ENCODE assay signal across 1 cellular context in the genomic region with DNA sequence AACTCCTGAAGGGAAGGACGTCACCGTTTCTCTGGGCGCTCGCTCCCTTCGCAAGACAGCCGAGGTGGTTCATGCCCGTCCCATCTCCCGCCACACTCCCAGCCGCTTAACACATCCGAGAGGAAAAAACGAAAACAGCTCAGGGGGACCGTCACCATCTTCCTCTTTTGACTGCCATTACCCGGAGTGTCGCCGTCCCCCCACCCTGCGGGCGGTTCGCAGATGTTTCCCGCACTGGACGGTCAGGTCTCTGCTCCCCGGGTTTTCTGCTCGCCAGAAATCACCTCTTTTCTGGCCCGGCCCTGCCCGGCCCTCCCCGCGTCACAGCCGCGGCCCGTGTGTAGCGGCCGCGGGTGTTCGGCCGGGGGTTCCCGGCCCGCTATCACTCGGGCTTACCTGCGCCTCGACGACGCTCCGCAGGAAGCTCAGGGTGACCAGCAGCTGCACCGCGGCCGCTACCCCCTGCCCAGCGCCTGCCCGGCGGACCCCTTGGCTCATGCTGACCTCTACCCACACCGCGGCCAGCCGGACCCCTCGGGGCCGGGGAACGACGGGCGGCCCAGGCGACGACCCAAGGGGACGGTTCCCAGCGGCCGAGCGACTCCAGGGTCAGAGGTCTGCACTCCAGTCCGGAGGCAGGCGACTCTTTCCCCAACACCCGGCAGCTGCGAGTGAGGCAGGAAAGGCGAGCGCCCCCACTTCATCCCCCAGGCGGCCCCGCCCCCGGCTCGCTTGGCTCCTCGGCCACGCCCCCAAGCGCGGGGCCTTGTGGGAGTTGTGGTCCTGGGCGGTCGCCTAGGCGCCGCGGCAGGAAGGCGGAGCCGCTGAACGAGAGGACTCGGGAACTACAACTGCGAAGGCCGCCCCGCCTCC.
A peak's percentile ranks its signal among the peaks of the same experiment; 100 is the strongest.
TF ChIP-seq lines count a peak whose summit lies in the region.

A gene with protein sequence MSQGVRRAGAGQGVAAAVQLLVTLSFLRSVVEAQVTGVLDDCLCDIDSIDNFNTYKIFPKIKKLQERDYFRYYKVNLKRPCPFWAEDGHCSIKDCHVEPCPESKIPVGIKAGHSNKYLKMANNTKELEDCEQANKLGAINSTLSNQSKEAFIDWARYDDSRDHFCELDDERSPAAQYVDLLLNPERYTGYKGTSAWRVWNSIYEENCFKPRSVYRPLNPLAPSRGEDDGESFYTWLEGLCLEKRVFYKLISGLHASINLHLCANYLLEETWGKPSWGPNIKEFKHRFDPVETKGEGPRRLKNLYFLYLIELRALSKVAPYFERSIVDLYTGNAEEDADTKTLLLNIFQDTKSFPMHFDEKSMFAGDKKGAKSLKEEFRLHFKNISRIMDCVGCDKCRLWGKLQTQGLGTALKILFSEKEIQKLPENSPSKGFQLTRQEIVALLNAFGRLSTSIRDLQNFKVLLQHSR (minus strand): TSS at position 673 of the 873 bp plus-strand sequence. CDS start 175 bp downstream, at position 498.

TF ChIP-seq in HepG2, 621 proteins besides CTCF, POLR2A, EP300 and RAD21 (continued from another document and continues in another):
- TF ChIP-seq, protein P1, sequence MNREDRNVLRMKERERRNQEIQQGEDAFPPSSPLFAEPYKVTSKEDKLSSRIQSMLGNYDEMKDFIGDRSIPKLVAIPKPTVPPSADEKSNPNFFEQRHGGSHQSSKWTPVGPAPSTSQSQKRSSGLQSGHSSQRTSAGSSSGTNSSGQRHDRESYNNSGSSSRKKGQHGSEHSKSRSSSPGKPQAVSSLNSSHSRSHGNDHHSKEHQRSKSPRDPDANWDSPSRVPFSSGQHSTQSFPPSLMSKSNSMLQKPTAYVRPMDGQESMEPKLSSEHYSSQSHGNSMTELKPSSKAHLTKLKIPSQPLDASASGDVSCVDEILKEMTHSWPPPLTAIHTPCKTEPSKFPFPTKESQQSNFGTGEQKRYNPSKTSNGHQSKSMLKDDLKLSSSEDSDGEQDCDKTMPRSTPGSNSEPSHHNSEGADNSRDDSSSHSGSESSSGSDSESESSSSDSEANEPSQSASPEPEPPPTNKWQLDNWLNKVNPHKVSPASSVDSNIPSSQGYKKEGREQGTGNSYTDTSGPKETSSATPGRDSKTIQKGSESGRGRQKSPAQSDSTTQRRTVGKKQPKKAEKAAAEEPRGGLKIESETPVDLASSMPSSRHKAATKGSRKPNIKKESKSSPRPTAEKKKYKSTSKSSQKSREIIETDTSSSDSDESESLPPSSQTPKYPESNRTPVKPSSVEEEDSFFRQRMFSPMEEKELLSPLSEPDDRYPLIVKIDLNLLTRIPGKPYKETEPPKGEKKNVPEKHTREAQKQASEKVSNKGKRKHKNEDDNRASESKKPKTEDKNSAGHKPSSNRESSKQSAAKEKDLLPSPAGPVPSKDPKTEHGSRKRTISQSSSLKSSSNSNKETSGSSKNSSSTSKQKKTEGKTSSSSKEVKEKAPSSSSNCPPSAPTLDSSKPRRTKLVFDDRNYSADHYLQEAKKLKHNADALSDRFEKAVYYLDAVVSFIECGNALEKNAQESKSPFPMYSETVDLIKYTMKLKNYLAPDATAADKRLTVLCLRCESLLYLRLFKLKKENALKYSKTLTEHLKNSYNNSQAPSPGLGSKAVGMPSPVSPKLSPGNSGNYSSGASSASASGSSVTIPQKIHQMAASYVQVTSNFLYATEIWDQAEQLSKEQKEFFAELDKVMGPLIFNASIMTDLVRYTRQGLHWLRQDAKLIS (CRISPR knock-in tag; IDR thresholded peaks at IDR 0.05), result no peak
- no peak for TF ChIP-seq POLR2AphosphoS2 (IDR thresholded peaks at IDR 0.05; ENCODE audit: low read depth, low read length)
- TF ChIP-seq RBM22 (optimal IDR thresholded peaks at IDR 0.05; ENCODE audit: low read length), result no peak
- no peak for TF ChIP-seq ZFP36 (IDR thresholded peaks at IDR 0.05; ENCODE audit: borderline replicate concordance, low read depth, low read length, partially characterized antibody)
- peak in 1 of 2 experiments; percentile 60; a peak in 1 of 4 replicates for TF ChIP-seq KLF16 (CRISPR knock-in tag; IDR thresholded peaks at IDR 0.05)
- TF ChIP-seq MEF2D (CRISPR knock-in tag; IDR thresholded peaks at IDR 0.05), result peak; percentile 19; the same call in 1 of the 2 replicates
- TF ChIP-seq MYC (CRISPR knock-in tag; IDR thresholded peaks at IDR 0.05; ENCODE audit: borderline replicate concordance), result peak; percentile 55; the same call in 1 of the 2 replicates
- TF ChIP-seq DNMT3B (CRISPR knock-in tag; conservative IDR thresholded peaks at IDR 0.05), result no peak
- TF ChIP-seq, protein P2, sequence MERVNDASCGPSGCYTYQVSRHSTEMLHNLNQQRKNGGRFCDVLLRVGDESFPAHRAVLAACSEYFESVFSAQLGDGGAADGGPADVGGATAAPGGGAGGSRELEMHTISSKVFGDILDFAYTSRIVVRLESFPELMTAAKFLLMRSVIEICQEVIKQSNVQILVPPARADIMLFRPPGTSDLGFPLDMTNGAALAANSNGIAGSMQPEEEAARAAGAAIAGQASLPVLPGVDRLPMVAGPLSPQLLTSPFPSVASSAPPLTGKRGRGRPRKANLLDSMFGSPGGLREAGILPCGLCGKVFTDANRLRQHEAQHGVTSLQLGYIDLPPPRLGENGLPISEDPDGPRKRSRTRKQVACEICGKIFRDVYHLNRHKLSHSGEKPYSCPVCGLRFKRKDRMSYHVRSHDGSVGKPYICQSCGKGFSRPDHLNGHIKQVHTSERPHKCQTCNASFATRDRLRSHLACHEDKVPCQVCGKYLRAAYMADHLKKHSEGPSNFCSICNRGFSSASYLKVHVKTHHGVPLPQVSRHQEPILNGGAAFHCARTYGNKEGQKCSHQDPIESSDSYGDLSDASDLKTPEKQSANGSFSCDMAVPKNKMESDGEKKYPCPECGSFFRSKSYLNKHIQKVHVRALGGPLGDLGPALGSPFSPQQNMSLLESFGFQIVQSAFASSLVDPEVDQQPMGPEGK (CRISPR knock-in tag; IDR thresholded peaks at IDR 0.05), result peak; percentile 80; the same call in 1 of the 2 replicates
- TF ChIP-seq FLYWCH1 (CRISPR knock-in tag; IDR thresholded peaks at IDR 0.05), result no peak
- no peak for TF ChIP-seq IKZF4 (CRISPR knock-in tag; IDR thresholded peaks at IDR 0.05; ENCODE audit: borderline replicate concordance, low read depth, not compliant biosample characterization)
- TF ChIP-seq ATAD3A (CRISPR knock-in tag; IDR thresholded peaks at IDR 0.05), result no peak
- TF ChIP-seq POLR2G (IDR thresholded peaks at IDR 0.05; ENCODE audit: low read depth, low read length), result peak; percentile 82
- no peak for TF ChIP-seq SIN3A (IDR thresholded peaks at IDR 0.05; ENCODE audit: borderline replicate concordance, low read depth, low read length)
- TF ChIP-seq, protein P3, sequence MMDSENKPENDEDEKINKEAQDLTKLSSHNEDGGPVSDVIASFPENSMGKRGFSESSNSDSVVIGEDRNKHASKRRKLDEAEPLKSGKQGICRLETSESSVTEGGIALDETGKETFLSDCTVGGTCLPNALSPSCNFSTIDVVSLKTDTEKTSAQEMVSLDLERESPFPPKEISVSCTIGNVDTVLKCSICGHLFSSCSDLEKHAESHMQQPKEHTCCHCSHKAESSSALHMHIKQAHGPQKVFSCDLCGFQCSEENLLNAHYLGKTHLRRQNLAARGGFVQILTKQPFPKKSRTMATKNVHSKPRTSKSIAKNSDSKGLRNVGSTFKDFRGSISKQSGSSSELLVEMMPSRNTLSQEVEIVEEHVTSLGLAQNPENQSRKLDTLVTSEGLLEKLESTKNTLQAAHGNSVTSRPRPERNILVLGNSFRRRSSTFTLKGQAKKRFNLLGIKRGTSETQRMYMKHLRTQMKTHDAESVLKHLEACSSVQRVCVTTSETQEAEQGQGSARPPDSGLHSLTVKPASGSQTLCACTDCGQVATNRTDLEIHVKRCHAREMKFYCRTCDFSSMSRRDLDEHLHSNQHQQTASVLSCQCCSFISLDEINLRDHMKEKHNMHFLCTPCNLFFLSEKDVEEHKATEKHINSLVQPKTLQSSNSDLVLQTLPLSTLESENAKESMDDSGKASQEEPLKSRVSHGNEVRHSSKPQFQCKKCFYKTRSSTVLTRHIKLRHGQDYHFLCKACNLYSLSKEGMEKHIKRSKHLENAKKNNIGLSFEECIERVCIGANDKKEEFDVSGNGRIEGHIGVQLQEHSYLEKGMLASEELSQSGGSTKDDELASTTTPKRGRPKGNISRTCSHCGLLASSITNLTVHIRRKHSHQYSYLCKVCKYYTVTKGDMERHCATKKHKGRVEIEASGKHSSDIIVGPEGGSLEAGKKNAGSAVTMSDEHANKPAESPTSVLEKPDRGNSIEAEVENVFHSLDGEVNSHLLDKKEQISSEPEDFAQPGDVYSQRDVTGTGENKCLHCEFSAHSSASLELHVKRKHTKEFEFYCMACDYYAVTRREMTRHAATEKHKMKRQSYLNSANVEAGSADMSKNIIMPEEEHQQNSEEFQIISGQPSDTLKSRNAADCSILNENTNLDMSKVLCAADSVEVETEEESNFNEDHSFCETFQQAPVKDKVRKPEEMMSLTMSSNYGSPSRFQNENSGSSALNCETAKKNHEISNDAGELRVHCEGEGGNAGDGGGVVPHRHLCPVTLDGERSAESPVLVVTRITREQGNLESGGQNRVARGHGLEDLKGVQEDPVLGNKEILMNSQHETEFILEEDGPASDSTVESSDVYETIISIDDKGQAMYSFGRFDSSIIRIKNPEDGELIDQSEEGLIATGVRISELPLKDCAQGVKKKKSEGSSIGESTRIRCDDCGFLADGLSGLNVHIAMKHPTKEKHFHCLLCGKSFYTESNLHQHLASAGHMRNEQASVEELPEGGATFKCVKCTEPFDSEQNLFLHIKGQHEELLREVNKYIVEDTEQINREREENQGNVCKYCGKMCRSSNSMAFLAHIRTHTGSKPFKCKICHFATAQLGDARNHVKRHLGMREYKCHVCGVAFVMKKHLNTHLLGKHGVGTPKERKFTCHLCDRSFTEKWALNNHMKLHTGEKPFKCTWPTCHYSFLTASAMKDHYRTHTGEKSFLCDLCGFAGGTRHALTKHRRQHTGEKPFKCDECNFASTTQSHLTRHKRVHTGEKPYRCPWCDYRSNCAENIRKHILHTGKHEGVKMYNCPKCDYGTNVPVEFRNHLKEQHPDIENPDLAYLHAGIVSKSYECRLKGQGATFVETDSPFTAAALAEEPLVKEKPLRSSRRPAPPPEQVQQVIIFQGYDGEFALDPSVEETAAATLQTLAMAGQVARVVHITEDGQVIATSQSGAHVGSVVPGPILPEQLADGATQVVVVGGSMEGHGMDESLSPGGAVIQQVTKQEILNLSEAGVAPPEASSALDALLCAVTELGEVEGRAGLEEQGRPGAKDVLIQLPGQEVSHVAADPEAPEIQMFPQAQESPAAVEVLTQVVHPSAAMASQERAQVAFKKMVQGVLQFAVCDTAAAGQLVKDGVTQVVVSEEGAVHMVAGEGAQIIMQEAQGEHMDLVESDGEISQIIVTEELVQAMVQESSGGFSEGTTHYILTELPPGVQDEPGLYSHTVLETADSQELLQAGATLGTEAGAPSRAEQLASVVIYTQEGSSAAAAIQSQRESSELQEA (CRISPR knock-in tag; IDR thresholded peaks at IDR 0.05; ENCODE audit: not compliant biosample characterization), result no peak
- TF ChIP-seq, protein P4, sequence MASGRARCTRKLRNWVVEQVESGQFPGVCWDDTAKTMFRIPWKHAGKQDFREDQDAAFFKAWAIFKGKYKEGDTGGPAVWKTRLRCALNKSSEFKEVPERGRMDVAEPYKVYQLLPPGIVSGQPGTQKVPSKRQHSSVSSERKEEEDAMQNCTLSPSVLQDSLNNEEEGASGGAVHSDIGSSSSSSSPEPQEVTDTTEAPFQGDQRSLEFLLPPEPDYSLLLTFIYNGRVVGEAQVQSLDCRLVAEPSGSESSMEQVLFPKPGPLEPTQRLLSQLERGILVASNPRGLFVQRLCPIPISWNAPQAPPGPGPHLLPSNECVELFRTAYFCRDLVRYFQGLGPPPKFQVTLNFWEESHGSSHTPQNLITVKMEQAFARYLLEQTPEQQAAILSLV (CRISPR knock-in tag; IDR thresholded peaks at IDR 0.05; ENCODE audit: borderline replicate concordance), result 0 out of 2 replicates have a peak, but pooled peaks have one; percentile 30
- TF ChIP-seq SMARCE1 (IDR thresholded peaks at IDR 0.05; ENCODE audit: borderline replicate concordance), result no peak
- TF ChIP-seq ZBTB38 (CRISPR knock-in tag; IDR thresholded peaks at IDR 0.05), result 0 out of 2 replicates have a peak, but pooled peaks have one; percentile 35
- TF ChIP-seq ZFP82 (CRISPR knock-in tag; IDR thresholded peaks at IDR 0.05; ENCODE audit: borderline replicate concordance), result peak; percentile 75; the same call in 1 of the 2 replicates
- peak; percentile 68; the same call in 1 of the 2 replicates for TF ChIP-seq BRCA1 (CRISPR knock-in tag; IDR thresholded peaks at IDR 0.05)
- no peak for TF ChIP-seq ZNF225 (CRISPR knock-in tag; IDR thresholded peaks at IDR 0.05)
- TF ChIP-seq RARA (CRISPR knock-in tag; IDR thresholded peaks at IDR 0.05), result 0 out of 2 replicates have a peak, but pooled peaks have one; percentile 9
- TF ChIP-seq KDM2A (CRISPR knock-in tag; IDR thresholded peaks at IDR 0.05; ENCODE audit: borderline replicate concordance, low read depth), result no peak
- 0 out of 2 replicates have a peak, but pooled peaks have one; percentile 29 for TF ChIP-seq ZNF772 (CRISPR knock-in tag; IDR thresholded peaks at IDR 0.05)
- TF ChIP-seq ZNF83 (CRISPR knock-in tag; IDR thresholded peaks at IDR 0.05; ENCODE audit: borderline replicate concordance), result 0 out of 2 replicates have a peak, but pooled peaks have one; percentile 69
- no peak for TF ChIP-seq ZNF672 (CRISPR knock-in tag; IDR thresholded peaks at IDR 0.05)
- TF ChIP-seq SNRNP70 (IDR thresholded peaks at IDR 0.05; ENCODE audit: low read depth, low read length), result no peak
- no peak for TF ChIP-seq ZFP36L2 (CRISPR knock-in tag; IDR thresholded peaks at IDR 0.05)
- TF ChIP-seq, protein P5, sequence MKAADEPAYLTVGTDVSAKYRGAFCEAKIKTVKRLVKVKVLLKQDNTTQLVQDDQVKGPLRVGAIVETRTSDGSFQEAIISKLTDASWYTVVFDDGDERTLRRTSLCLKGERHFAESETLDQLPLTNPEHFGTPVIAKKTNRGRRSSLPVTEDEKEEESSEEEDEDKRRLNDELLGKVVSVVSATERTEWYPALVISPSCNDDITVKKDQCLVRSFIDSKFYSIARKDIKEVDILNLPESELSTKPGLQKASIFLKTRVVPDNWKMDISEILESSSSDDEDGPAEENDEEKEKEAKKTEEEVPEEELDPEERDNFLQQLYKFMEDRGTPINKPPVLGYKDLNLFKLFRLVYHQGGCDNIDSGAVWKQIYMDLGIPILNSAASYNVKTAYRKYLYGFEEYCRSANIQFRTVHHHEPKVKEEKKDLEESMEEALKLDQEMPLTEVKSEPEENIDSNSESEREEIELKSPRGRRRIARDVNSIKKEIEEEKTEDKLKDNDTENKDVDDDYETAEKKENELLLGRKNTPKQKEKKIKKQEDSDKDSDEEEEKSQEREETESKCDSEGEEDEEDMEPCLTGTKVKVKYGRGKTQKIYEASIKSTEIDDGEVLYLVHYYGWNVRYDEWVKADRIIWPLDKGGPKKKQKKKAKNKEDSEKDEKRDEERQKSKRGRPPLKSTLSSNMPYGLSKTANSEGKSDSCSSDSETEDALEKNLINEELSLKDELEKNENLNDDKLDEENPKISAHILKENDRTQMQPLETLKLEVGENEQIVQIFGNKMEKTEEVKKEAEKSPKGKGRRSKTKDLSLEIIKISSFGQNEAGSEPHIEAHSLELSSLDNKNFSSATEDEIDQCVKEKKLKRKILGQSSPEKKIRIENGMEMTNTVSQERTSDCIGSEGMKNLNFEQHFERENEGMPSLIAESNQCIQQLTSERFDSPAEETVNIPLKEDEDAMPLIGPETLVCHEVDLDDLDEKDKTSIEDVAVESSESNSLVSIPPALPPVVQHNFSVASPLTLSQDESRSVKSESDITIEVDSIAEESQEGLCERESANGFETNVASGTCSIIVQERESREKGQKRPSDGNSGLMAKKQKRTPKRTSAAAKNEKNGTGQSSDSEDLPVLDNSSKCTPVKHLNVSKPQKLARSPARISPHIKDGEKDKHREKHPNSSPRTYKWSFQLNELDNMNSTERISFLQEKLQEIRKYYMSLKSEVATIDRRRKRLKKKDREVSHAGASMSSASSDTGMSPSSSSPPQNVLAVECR (CRISPR knock-in tag; IDR thresholded peaks at IDR 0.05; ENCODE audit: borderline replicate concordance), result peak; percentile 84
- 0 out of 2 replicates have a peak, but pooled peaks have one; percentile 45 for TF ChIP-seq PPARG (CRISPR knock-in tag; conservative IDR thresholded peaks at IDR 0.05)
- TF ChIP-seq ZNF180 (CRISPR knock-in tag; IDR thresholded peaks at IDR 0.05; ENCODE audit: borderline replicate concordance, low read depth), result no peak
- peak; percentile 77 for TF ChIP-seq ELF1 (CRISPR knock-in tag; IDR thresholded peaks at IDR 0.05)
